Comparison of ENCODE assay signal across 10 cellular contexts in genomic region chr18:22167471-22168151, GRCh38. TPM values are rescaled to one million over a fixed set of nuclear protein-coding genes. Genes with fewer than 3 reads are reported as not detected.
A peak's percentile ranks its signal among the peaks of the same experiment; 100 is the strongest.
DNase-seq lines count a peak whose midpoint lies in the region; ATAC-seq and TF ChIP-seq lines count a peak whose summit lies in the region.
"Had no signal": no experiment of that assay in that cellular context is flagged by ENCODE, and none has a peak within 500 bp of the region (broad histone marks: within the 10 kb centered on the region; RNA-seq: fewer than 3 reads in every experiment).

No MANE protein-coding gene starts in this region.

- H3K4me3 Mint-ChIP-seq in activated CD4-positive, alpha-beta memory T cell treated with anti-CD3 and anti-CD28 coated beads for 36 hours: peak overlapping the region; percentile 5
- H3K4me3 Mint-ChIP-seq in activated CD4-positive, alpha-beta memory T cell treated with anti-CD3 and anti-CD28 coated beads, Interleukin-2, amount 10 ng/mL, durations not matched to agents 7 days and 5 days: no peak overlapping the region
- H3K4me3 Mint-ChIP-seq in brain: peak overlapping the region in 4 of 5 experiments; percentile 42 to 91 (median 86)

- peak overlapping the region; percentile 71 for H3K4me3 ChIP-seq in suprapubic skin
- H3K4me3 ChIP-seq: skin epidermis had no signal

- no peak overlapping the region for H3K27ac Mint-ChIP-seq in activated CD4-positive, alpha-beta memory T cell treated with anti-CD3 and anti-CD28 coated beads for 36 hours
- no peak overlapping the region for H3K27ac Mint-ChIP-seq in activated CD4-positive, alpha-beta memory T cell treated with anti-CD3 and anti-CD28 coated beads, Interleukin-2, amount 10 ng/mL, durations not matched to agents 7 days and 5 days
- H3K27ac Mint-ChIP-seq in brain: peak overlapping the region in 2 of 5 experiments; percentile 69 to 84

- TF ChIP-seq POLR2A in suprapubic skin (IDR thresholded peaks at IDR 0.05): no peak

- no peak overlapping the region for H3K27ac ChIP-seq in suprapubic skin
- H3K27ac ChIP-seq: skin epidermis had no signal

- no peak for TF ChIP-seq EP300 in suprapubic skin (IDR thresholded peaks at IDR 0.05)

- POLR2A ChIA-PET in activated CD4-positive, alpha-beta memory T cell treated with anti-CD3 and anti-CD28 coated beads for 36 hours (lab: Charles Lee): no interaction called here
- POLR2A ChIA-PET in activated CD4-positive, alpha-beta memory T cell treated with anti-CD3 and anti-CD28 coated beads, Interleukin-2, amount 10 ng/mL, durations not matched to agents 7 days and 5 days (lab: Charles Lee): no interaction called here

- peak; percentile 9 for ATAC-seq in left lobe of liver

- H3K9me3 Mint-ChIP-seq in activated CD4-positive, alpha-beta memory T cell treated with anti-CD3 and anti-CD28 coated beads for 36 hours: no peaks in the 10 kb centered on the region
- H3K9me3 Mint-ChIP-seq in activated CD4-positive, alpha-beta memory T cell treated with anti-CD3 and anti-CD28 coated beads, Interleukin-2, amount 10 ng/mL, durations not matched to agents 7 days and 5 days: no peaks in the 10 kb centered on the region
- H3K9me3 Mint-ChIP-seq in brain: peaks cover 0 to 11% (median 0%) of the 10 kb centered on the region in 5 experiments

- H3K36me3 Mint-ChIP-seq in activated CD4-positive, alpha-beta memory T cell treated with anti-CD3 and anti-CD28 coated beads for 36 hours: no peaks in the 10 kb centered on the region
- H3K36me3 Mint-ChIP-seq in activated CD4-positive, alpha-beta memory T cell treated with anti-CD3 and anti-CD28 coated beads, Interleukin-2, amount 10 ng/mL, durations not matched to agents 7 days and 5 days (ENCODE audit: low read depth): peaks cover 6% of the 10 kb centered on the region
- H3K36me3 Mint-ChIP-seq in brain: no peaks in the 10 kb centered on the region

- H3K4me1 ChIP-seq in suprapubic skin: peaks cover 74% of the 10 kb centered on the region

- no peaks in the 10 kb centered on the region for H3K36me3 ChIP-seq in suprapubic skin

- DNase-seq in activated CD4-positive, alpha-beta memory T cell treated with anti-CD3 and anti-CD28 coated beads for 36 hours: no peak
- no peak for DNase-seq in activated CD4-positive, alpha-beta memory T cell treated with anti-CD3 and anti-CD28 coated beads, Interleukin-2, amount 10 ng/mL, durations not matched to agents 7 days and 5 days
- DNase-seq in left lobe of liver (ENCODE audit: low spot score): peak; percentile 78
- DNase-seq in suprapubic skin (ENCODE audit: low spot score in 2 of 2): no peak
- no peak for DNase-seq in AG20443 (ENCODE audit: low spot score)
- no peak for DNase-seq in stimulated activated CD4-positive, alpha-beta T cell treated with anti-CD3 and anti-CD28 coated beads, Interleukin-2, amount 100 ng/mL, for 48 hours
- DNase-seq in DMS79 (lab: John Stamatoyannopoulos, UW): no peak
- DNase-seq: NCI-H524 treated with DMSO at 0.1 percent for 48 hours had no signal

- no peaks in the 10 kb centered on the region for H3K9me3 ChIP-seq in suprapubic skin

- intact Hi-C loops in activated CD4-positive, alpha-beta memory T cell treated with anti-CD3 and anti-CD28 coated beads for 36 hours (cut with micrococcal nuclease): loop anchor here (2.0 to 5.0 kb wide), 2 partner anchors 395 to 535 kb away; no protein-coding TSS in a partner anchor

- TF ChIP-seq CTCF in brain (conservative IDR thresholded peaks at IDR 0.05): no peak
- no peak for TF ChIP-seq CTCF in suprapubic skin (IDR thresholded peaks at IDR 0.05)

- H3K27me3 ChIP-seq in suprapubic skin: peaks cover 100% of the 10 kb centered on the region

- CTCF ChIA-PET in activated CD4-positive, alpha-beta memory T cell treated with anti-CD3 and anti-CD28 coated beads for 36 hours (lab: Charles Lee): interaction anchor here (0.7 kb wide), 1 partner anchor 395 kb away, joined by 4 read pairs; no protein-coding TSS in a partner anchor
- CTCF ChIA-PET in activated CD4-positive, alpha-beta memory T cell treated with anti-CD3 and anti-CD28 coated beads, Interleukin-2, amount 10 ng/mL, durations not matched to agents 7 days and 5 days (lab: Charles Lee): no interaction called here

- H3K4me1 Mint-ChIP-seq in activated CD4-positive, alpha-beta memory T cell treated with anti-CD3 and anti-CD28 coated beads for 36 hours (ENCODE audit: low read depth): peaks cover 31% of the 10 kb centered on the region
- peaks cover 19% of the 10 kb centered on the region for H3K4me1 Mint-ChIP-seq in activated CD4-positive, alpha-beta memory T cell treated with anti-CD3 and anti-CD28 coated beads, Interleukin-2, amount 10 ng/mL, durations not matched to agents 7 days and 5 days
- H3K4me1 Mint-ChIP-seq in brain: peaks cover 34% of the 10 kb centered on the region

- peaks cover 67% of the 10 kb centered on the region for H3K27me3 Mint-ChIP-seq in activated CD4-positive, alpha-beta memory T cell treated with anti-CD3 and anti-CD28 coated beads for 36 hours
- peaks cover 71% of the 10 kb centered on the region for H3K27me3 Mint-ChIP-seq in activated CD4-positive, alpha-beta memory T cell treated with anti-CD3 and anti-CD28 coated beads, Interleukin-2, amount 10 ng/mL, durations not matched to agents 7 days and 5 days
- H3K27me3 Mint-ChIP-seq in brain: peaks cover 91% of the 10 kb centered on the region

- WGBS in suprapubic skin: 11% methylated on average over 31 of the region's 31 CpGs

RNA-seq across cellular contexts. Expression of gene GATA6, which starts 1.8 kb away (rescaled TPM):
- under 1 TPM; 0.07 to 0.10 TPM for total RNA-seq in activated CD4-positive, alpha-beta memory T cell treated with anti-CD3 and anti-CD28 coated beads for 36 hours
- not detected for total RNA-seq in activated CD4-positive, alpha-beta memory T cell treated with anti-CD3 and anti-CD28 coated beads, Interleukin-2, amount 10 ng/mL, durations not matched to agents 7 days and 5 days
- not detected for polyA plus RNA-seq in brain (ENCODE audit: insufficient read depth, low read depth, low replicate concordance)
- total RNA-seq in left lobe of liver (11.7 TPM), suprapubic skin (1 to 10 TPM; 2.1 to 3.4 (median 2.6) TPM)
